Comparison of ENCODE assay signal across 12 cellular contexts in the genomic region with DNA sequence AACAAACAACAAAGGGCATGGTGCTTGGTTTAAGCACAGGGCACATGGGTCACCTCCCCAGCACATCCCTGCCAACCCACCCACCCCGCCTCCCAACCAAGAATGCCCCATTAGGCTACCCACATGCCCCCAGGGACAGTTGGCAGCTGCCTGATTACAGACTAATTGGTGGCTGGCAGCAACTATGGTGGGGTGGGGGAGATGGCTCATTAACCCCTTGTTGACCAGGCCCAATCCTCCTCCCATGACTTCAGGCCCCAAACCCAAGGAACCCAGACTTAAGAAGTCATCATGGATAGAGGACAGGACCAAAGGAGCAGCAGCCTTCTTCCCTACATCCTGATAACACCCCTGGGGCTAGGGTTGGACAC. TPM values are rescaled to one million over a fixed set of nuclear protein-coding genes. Genes with fewer than 3 reads are reported as not detected.
DNase-seq lines count a peak whose midpoint lies in the region; ATAC-seq and TF ChIP-seq lines count a peak whose summit lies in the region.
"Had no signal": no experiment of that assay in that cellular context is flagged by ENCODE, and none has a peak within 500 bp of the region (broad histone marks: within the 10 kb centered on the region; RNA-seq: fewer than 3 reads in every experiment).

No MANE protein-coding gene starts in this region.

- no peaks in the 10 kb centered on the region for H3K27me3 ChIP-seq in prostate gland (replicated peaks; ENCODE audit: insufficient read depth)
- H3K27me3 ChIP-seq in WERI-Rb-1 (ENCODE audit: insufficient read depth, low read depth, severe bottlenecking), result no peaks in the 10 kb centered on the region
- H3K27me3 ChIP-seq: tibial nerve had no signal

- peaks cover 5% of the 10 kb centered on the region for H3K4me1 ChIP-seq in prostate gland (replicated peaks)

- H3K4me1 Mint-ChIP-seq in activated naive CD4-positive, alpha-beta T cell treated with anti-CD3 and anti-CD28 coated beads, Interleukin-2, amount 50 U/mL, for 24 hours, result peaks cover 33% of the 10 kb centered on the region
- peaks cover 41% of the 10 kb centered on the region for H3K4me1 Mint-ChIP-seq in dendritic cell treated with granulocyte-macrophage colony-stimulating factor and Interleukin-4, amounts not matched to agents 40 ng/mL and 50 ng/mL, for 4 days (ENCODE audit: low read depth)

- TF ChIP-seq POLR2A in prostate gland (IDR thresholded peaks at IDR 0.05), result no peak

- H3K27me3 Mint-ChIP-seq in activated naive CD4-positive, alpha-beta T cell treated with anti-CD3 and anti-CD28 coated beads, Interleukin-2, amount 50 U/mL, for 24 hours, result no peaks in the 10 kb centered on the region
- H3K27me3 Mint-ChIP-seq in dendritic cell treated with granulocyte-macrophage colony-stimulating factor and Interleukin-4, amounts not matched to agents 40 ng/mL and 50 ng/mL, for 4 days, result peaks cover 15% of the 10 kb centered on the region

- H3K9me3 Mint-ChIP-seq in activated naive CD4-positive, alpha-beta T cell treated with anti-CD3 and anti-CD28 coated beads, Interleukin-2, amount 50 U/mL, for 24 hours, result no peaks in the 10 kb centered on the region
- no peaks in the 10 kb centered on the region for H3K9me3 Mint-ChIP-seq in dendritic cell treated with granulocyte-macrophage colony-stimulating factor and Interleukin-4, amounts not matched to agents 40 ng/mL and 50 ng/mL, for 4 days

- H3K36me3 Mint-ChIP-seq in activated naive CD4-positive, alpha-beta T cell treated with anti-CD3 and anti-CD28 coated beads, Interleukin-2, amount 50 U/mL, for 24 hours, result no peaks in the 10 kb centered on the region
- no peaks in the 10 kb centered on the region for H3K36me3 Mint-ChIP-seq in dendritic cell treated with granulocyte-macrophage colony-stimulating factor and Interleukin-4, amounts not matched to agents 40 ng/mL and 50 ng/mL, for 4 days (ENCODE audit: low read depth)
- H3K36me3 Mint-ChIP-seq: CD14-positive monocyte had no signal

- WGBS in prostate gland, result 100% methylated on average over 1 of the region's 1 CpG

- H3K4me3 ChIP-seq in prostate gland (no peak overlapping the region), WERI-Rb-1 (ENCODE audit: low read depth, low read length) (no peak overlapping the region)

- TF ChIP-seq CTCF in prostate gland (IDR thresholded peaks at IDR 0.05), result no peak
- TF ChIP-seq CTCF in WERI-Rb-1 (IDR thresholded peaks at IDR 0.05; ENCODE audit: low read depth, low read length), result no peak

- intact Hi-C loops in dendritic cell treated with granulocyte-macrophage colony-stimulating factor and Interleukin-4, amounts not matched to agents 40 ng/mL and 50 ng/mL, for 4 days (cut with micrococcal nuclease), result no loop called here
- intact Hi-C loops in prostate gland (cut with DNase I), result no loop called here

- peak overlapping the region; percentile 49 for H3K4me3 Mint-ChIP-seq in activated naive CD4-positive, alpha-beta T cell treated with anti-CD3 and anti-CD28 coated beads, Interleukin-2, amount 50 U/mL, for 24 hours
- peak overlapping the region; percentile 68 for H3K4me3 Mint-ChIP-seq in dendritic cell treated with granulocyte-macrophage colony-stimulating factor and Interleukin-4, amounts not matched to agents 40 ng/mL and 50 ng/mL, for 4 days

- no peak overlapping the region for H3K27ac Mint-ChIP-seq in activated naive CD4-positive, alpha-beta T cell treated with anti-CD3 and anti-CD28 coated beads, Interleukin-2, amount 50 U/mL, for 24 hours
- H3K27ac Mint-ChIP-seq in dendritic cell treated with granulocyte-macrophage colony-stimulating factor and Interleukin-4, amounts not matched to agents 40 ng/mL and 50 ng/mL, for 4 days, result no peak overlapping the region

- H3K9me3 ChIP-seq in prostate gland, result no peaks in the 10 kb centered on the region
- no peaks in the 10 kb centered on the region for H3K9me3 ChIP-seq in WERI-Rb-1 (ENCODE audit: severe bottlenecking)
- H3K9me3 ChIP-seq: tibial nerve had no signal

- H3K27ac ChIP-seq in temporal lobe (ENCODE audit: low read depth, low read length) (peak overlapping the region; percentile 65), prostate gland (no peak overlapping the region), WERI-Rb-1 (no peak overlapping the region)
- H3K27ac ChIP-seq: tibial nerve had no signal

- H3K36me3 ChIP-seq in prostate gland (no peaks in the 10 kb centered on the region), WERI-Rb-1 (no peaks in the 10 kb centered on the region)
- H3K36me3 ChIP-seq: tibial nerve had no signal

- no peak for DNase-seq in activated naive CD4-positive, alpha-beta T cell treated with Interleukin-2 at 50 U/mL for 16 hours
- DNase-seq in NCI-H524 treated with DMSO at 0.1 percent for 48 hours (lab: John Stamatoyannopoulos, UW) (peak; percentile 9), prostate gland (ENCODE audit: low spot score) (no peak), WERI-Rb-1 (no peak)
- DNase-seq: activated gamma-delta T cell, retina had no signal

- ATAC-seq in GM21367 (IDR thresholded peaks at IDR 0.05; ENCODE audit: unreplicated experiment), result no peak

RNA-seq across cellular contexts. Expression of a gene that starts 1.3 kb away (rescaled TPM):
- 20.4 TPM for total RNA-seq in temporal lobe
- total RNA-seq in prostate gland, result 10 to 100 TPM in 1 of 2 donors, 1 to 10 TPM in 1; 3.0 to 10.5 TPM

RNA-seq across cellular contexts. Expression of a gene that starts 27.4 kb away (rescaled TPM):
- 21.9 TPM for total RNA-seq in temporal lobe
- total RNA-seq in prostate gland, result 10 to 100 TPM; 54.9 to 93.8 TPM
